Comparison of ENCODE assay signal across 25 cellular contexts in the genomic region with DNA sequence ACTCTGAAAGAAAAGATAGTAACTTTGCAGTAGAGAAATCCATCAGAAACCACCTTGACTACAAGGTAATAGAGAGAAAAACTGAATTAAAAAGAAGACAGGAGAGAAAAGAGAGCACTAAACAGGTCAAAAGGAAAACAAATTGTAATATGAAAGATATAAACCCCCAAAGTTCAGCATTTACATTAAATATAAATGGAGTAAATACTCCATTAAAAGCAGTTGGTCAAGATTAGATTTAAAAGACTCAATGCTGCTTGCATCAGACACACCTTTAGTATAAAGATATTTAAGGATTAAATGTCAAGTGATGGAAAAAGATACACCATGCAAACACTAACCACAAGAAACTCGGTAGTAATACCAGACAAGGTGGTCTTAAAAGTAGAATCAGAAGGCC.
"Had no signal": no experiment of that assay in that cellular context is flagged by ENCODE, and none has a peak within 500 bp of the region (broad histone marks: within the 10 kb centered on the region; RNA-seq: fewer than 3 reads in every experiment).

No MANE protein-coding gene starts in this region.

- DNase-seq: heart left ventricle; islet precursor cell; left ventricle myocardium superior; lower lobe of right lung; mammary epithelial cell; mesenchymal stem cell; naive thymus-derived CD8-positive, alpha-beta T cell; nucleus accumbens; pancreas; posterior cingulate gyrus; retina; right cardiac atrium; sigmoid colon; small intestine; spleen; stimulated activated CD4-positive, alpha-beta T cell treated with anti-CD3 and anti-CD28 coated beads, Interleukin-4, amount 100 ng/mL, for 24 hours; stimulated activated CD8-positive, alpha-beta memory T cell treated with anti-CD3 and anti-CD28 coated beads, Interleukin-4, amount 100 ng/mL, for 48 hours; stimulated activated naive B cell treated with anti-CD40 and anti-IgM and Interleukin-4, amounts not matched to agents 10 μg/mL and 1 μg/mL and 100 μg/mL, for 72 hours; stimulated activated naive CD8-positive, alpha-beta T cell treated with anti-CD3 and anti-CD28 coated beads, Interleukin-15, Interleukin-2, amounts not matched to agents 100 U/mL and 50 U/mL, for 24 hours; stomach; testis; thyroid gland; transverse colon; upper lobe of right lung had no signal

- H3K36me3 ChIP-seq: heart left ventricle, lower lobe of right lung, pancreas, prostate gland, sigmoid colon, stomach, thyroid gland, transverse colon, upper lobe of right lung had no signal

- H3K4me1 ChIP-seq: heart left ventricle, lower lobe of right lung, pancreas, prostate gland, sigmoid colon, spleen, testis, thyroid gland, transverse colon, upper lobe of right lung had no signal

- H3K27me3 ChIP-seq: heart left ventricle, pancreas, sigmoid colon, spleen, stomach, testis, thyroid gland, transverse colon, upper lobe of right lung had no signal

- H3K27ac ChIP-seq: heart left ventricle, lower lobe of right lung, pancreas, prostate gland, sigmoid colon, spleen, stomach, testis, thyroid gland, transverse colon, upper lobe of right lung had no signal

- H3K4me3 ChIP-seq: heart left ventricle, lower lobe of right lung, pancreas, prostate gland, sigmoid colon, spleen, stomach, testis, thyroid gland, transverse colon, upper lobe of right lung had no signal

- ATAC-seq: heart left ventricle; left ventricle myocardium superior; lower lobe of right lung; naive thymus-derived CD8-positive, alpha-beta T cell; pancreas; right cardiac atrium; stimulated activated naive B cell treated with anti-CD40 and anti-IgM and Interleukin-4, amounts not matched to agents 10 μg/mL and 1 μg/mL and 100 μg/mL, for 72 hours; stimulated activated naive CD8-positive, alpha-beta T cell treated with anti-CD3 and anti-CD28 coated beads, Interleukin-15, Interleukin-2, amounts not matched to agents 100 U/mL and 50 U/mL, for 24 hours; upper lobe of right lung had no signal

- H3K9me3 ChIP-seq: lower lobe of right lung, pancreas, prostate gland, sigmoid colon, spleen, stomach, testis, thyroid gland, transverse colon, upper lobe of right lung had no signal
